Comparison of ENCODE assay signal across 8 cellular contexts in the genomic region with DNA sequence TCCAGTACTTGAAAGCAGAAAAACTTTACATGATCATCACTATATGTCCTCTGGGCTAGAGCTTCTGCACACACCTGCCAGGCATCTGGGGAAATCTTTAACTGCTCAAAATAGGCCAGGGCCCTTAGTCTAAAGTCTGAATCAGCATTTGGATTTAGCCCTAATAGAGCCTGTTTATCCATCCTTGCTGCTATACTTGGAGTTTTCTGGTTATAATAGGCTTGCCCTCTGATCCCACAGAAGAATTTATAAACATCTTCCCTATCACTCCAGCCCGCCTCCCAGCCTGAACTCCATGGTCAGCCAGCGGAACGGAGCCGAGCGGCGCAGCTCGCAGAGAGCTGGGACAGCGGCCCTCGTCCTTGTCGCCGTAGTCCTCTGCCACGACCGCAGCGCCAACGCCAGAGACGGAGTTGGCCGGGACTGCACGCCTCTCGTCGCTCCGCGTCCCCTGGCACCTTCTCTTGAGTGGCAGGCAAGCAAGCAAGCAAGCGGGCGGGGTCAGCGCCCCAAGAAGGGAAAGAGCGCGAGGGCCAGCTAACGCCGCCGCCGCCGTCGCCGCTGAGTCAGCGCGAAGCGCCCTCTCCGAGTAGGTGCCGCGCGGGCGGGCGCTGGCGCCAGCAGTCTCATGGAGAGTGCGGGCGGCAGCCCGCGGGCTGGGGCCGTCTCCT. TPM values are rescaled to one million over a fixed set of nuclear protein-coding genes. Genes with fewer than 3 reads are reported as not detected.
A peak's percentile ranks its signal among the peaks of the same experiment; 100 is the strongest.
DNase-seq lines count a peak whose midpoint lies in the region; ATAC-seq and TF ChIP-seq lines count a peak whose summit lies in the region.

No MANE protein-coding gene starts in this region.

- H3K56ac ChIP-seq in IMR-90 (ENCODE audit: extremely low read depth, insufficient read depth, low read length) = no peak overlapping the region

- H2AFZ ChIP-seq in IMR-90 (replicated peaks; ENCODE audit: low read length, poor library complexity) = peak overlapping the region; percentile 96

- peak overlapping the region; percentile 94 for H3K18ac ChIP-seq in IMR-90 (ENCODE audit: low read depth, low read length)

- no peak overlapping the region for H2AK5ac ChIP-seq in IMR-90 (ENCODE audit: low read depth, low read length)

- H3K4me2 ChIP-seq in IMR-90 (ENCODE audit: low read depth, low read length) = peak overlapping the region; percentile 99

- no peak overlapping the region; the same call in 1 of the 2 replicates for H3K14ac ChIP-seq in IMR-90 (replicated peaks; ENCODE audit: low read depth, low read length)

- H2BK5ac ChIP-seq in IMR-90 (ENCODE audit: low read depth, low read length, poor library complexity, severe bottlenecking) = peak overlapping the region; percentile 75

- H3K9ac ChIP-seq in IMR-90 (ENCODE audit: low read depth, low read length) = peak overlapping the region; percentile 87

- no peak overlapping the region for H2AK9ac ChIP-seq in IMR-90 (replicated peaks; ENCODE audit: low read depth, low read length, poor library complexity)

- no TSS peak for BruUV-seq in IMR-90 (replicated peaks; lab: Mats Ljungman, UMichigan)

- peak overlapping the region; percentile 62 for H4K5ac ChIP-seq in IMR-90 (ENCODE audit: low read depth, low read length)

- peak overlapping the region; percentile 30 to 80; a peak in 1 of 4 replicates for H4K8ac ChIP-seq in IMR-90 (ENCODE audit: low read depth in 2 of 2, low read length in 2 of 2)

- in situ Hi-C loops in IMR-90 (cut with MboI; ENCODE audit: low sequenced_read_pairs) = loop anchor here (10.0 kb wide), 1 partner anchor 59 kb away; no protein-coding TSS in a partner anchor

- H3K9me3 ChIP-seq in IMR-90 (ENCODE audit: control insufficient read depth, insufficient read depth, low read length) (peaks cover 6% of the 10 kb centered on the region), adrenal gland (replicated peaks in 1 of 3) (peaks cover 0 to 10% (median 0%) of the 10 kb centered on the region in 3 donors), upper lobe of left lung (peaks cover 0 to 7% (median 2%) of the 10 kb centered on the region in 4 donors)

- H3K23ac ChIP-seq in IMR-90 (ENCODE audit: low read depth, low read length) = peak overlapping the region; percentile 91

- H3K9me1 ChIP-seq in IMR-90 (ENCODE audit: insufficient read depth, low read length) = peaks cover 3% of the 10 kb centered on the region; the same call in 1 of the 2 replicates

- ATAC-seq in IMR-90 (ENCODE audit: low read depth) (peak; percentile 96), left ventricle myocardium superior (peak; percentile 99), upper lobe of left lung (ENCODE audit: low FRiP score in 2 of 2) (peak; percentile 93 to 98)

- no peak for TF ChIP-seq EP300 in upper lobe of left lung (IDR thresholded peaks at IDR 0.05)

- TF ChIP-seq RAD21 in IMR-90 (IDR thresholded peaks at IDR 0.05; ENCODE audit: low read length) = no peak

- no peak for TF ChIP-seq POLR2A in IMR-90 (IDR thresholded peaks at IDR 0.05; ENCODE audit: low read depth, low read length)
- peak in 1 of 2 donors; percentile 28 for TF ChIP-seq POLR2A in adrenal gland (IDR thresholded peaks at IDR 0.05)
- no peak for TF ChIP-seq POLR2A in upper lobe of left lung (IDR thresholded peaks at IDR 0.05)

- H3K4me1 ChIP-seq in IMR-90 (ENCODE audit: control insufficient read depth, insufficient read depth, low read length) = no peaks in the 10 kb centered on the region
- peaks cover 0 to 3% of the 10 kb centered on the region in 2 donors for H3K4me1 ChIP-seq in adrenal gland (replicated peaks in 1 of 2)
- peaks cover 5 to 15% (median 12%) of the 10 kb centered on the region in 4 donors for H3K4me1 ChIP-seq in upper lobe of left lung

- H3K27me3 ChIP-seq in IMR-90 (ENCODE audit: control insufficient read depth, insufficient read depth, low read length) = no peaks in the 10 kb centered on the region; the same call in 1 of the 2 replicates
- no peaks in the 10 kb centered on the region for H3K27me3 ChIP-seq in adrenal gland
- no peaks in the 10 kb centered on the region for H3K27me3 ChIP-seq in upper lobe of left lung

- no peaks in the 10 kb centered on the region for H3K36me3 ChIP-seq in IMR-90 (ENCODE audit: control insufficient read depth, insufficient read depth, low read length)
- no peaks in the 10 kb centered on the region for H3K36me3 ChIP-seq in adrenal gland (replicated peaks in 1 of 2)
- H3K36me3 ChIP-seq in upper lobe of left lung = no peaks in the 10 kb centered on the region

- H2BK20ac ChIP-seq in IMR-90 (ENCODE audit: low read depth, low read length) = peak overlapping the region; percentile 90; the same call in 1 of the 2 replicates

- H3K27ac ChIP-seq in C4-2B = peak overlapping the region; percentile 42
- peak overlapping the region; percentile 95 for H3K27ac ChIP-seq in IMR-90 (ENCODE audit: insufficient read depth, low read length)
- peak overlapping the region in 3 of 5 donors; percentile 49 to 64 (median 50) for H3K27ac ChIP-seq in adrenal gland
- H3K27ac ChIP-seq in upper lobe of left lung = peak overlapping the region; percentile 58 to 82 (median 78)

- intact Hi-C loops in IMR-90 (cut with micrococcal nuclease) = no loop called here
- intact Hi-C loops in adrenal gland (cut with DNase I) = no loop called here
- intact Hi-C loops in left ventricle myocardium superior (cut with micrococcal nuclease) = no loop called here
- intact Hi-C loops in posterior cingulate gyrus (cut with DNase I) = no loop called here

- peak overlapping the region; percentile 94 for H3K4me3 ChIP-seq in IMR-90 (ENCODE audit: insufficient read depth, low read depth, low read length)
- peak overlapping the region in 2 of 4 donors; percentile 41 to 43 for H3K4me3 ChIP-seq in adrenal gland
- peak overlapping the region; percentile 26 to 52 (median 43) for H3K4me3 ChIP-seq in upper lobe of left lung

- H4K91ac ChIP-seq in IMR-90 (ENCODE audit: insufficient read depth, low read depth, low read length) = peak overlapping the region; percentile 91

- POLR2A ChIA-PET in IMR-90 (lab: Charles Lee; ENCODE audit: unreplicated experiment) = interaction anchor here (0.6 kb wide), 1 partner anchor 869 kb away, joined by 3 read pairs; no protein-coding TSS in a partner anchor

- peak overlapping the region; percentile 83; the same call in 1 of the 3 replicates for H2BK15ac ChIP-seq in IMR-90 (ENCODE audit: low read depth, low read length)

- peak; percentile 67 for DNase-seq in IMR-90
- DNase-seq in SHP77 (lab: John Stamatoyannopoulos, UW) = peak; percentile 83 to 87
- peak; percentile 80 to 90 (median 87) for DNase-seq in adrenal gland
- DNase-seq in left ventricle myocardium superior = peak; percentile 92
- peak; percentile 36 to 94 (median 62) for DNase-seq in posterior cingulate gyrus
- DNase-seq in upper lobe of left lung = peak; percentile 92 to 96
- DNase-seq in SIG-M5 (lab: John Stamatoyannopoulos, UW) = no peak

- 2% methylated on average over 26 of the region's 49 CpGs; no CpG with 5 or more reads in 1 of the 2 experiments for WGBS in IMR-90 (ENCODE audit: extremely low coverage in 2 of 2, insufficient read length in 1 of 2), 2 experiments
- 0 to 2% (median 1%) methylated on average over 12 to 49 of the region's 49 CpGs for WGBS in adrenal gland, 4 donors
- WGBS in upper lobe of left lung, 2 donors = 3 to 5% methylated on average over 35 to 48 of the region's 49 CpGs

- H4K20me1 ChIP-seq in IMR-90 (ENCODE audit: insufficient read depth, low read length) = no peaks in the 10 kb centered on the region

- CTCF ChIA-PET in IMR-90 (lab: Yijun Ruan, JAX) = interaction anchor here (1.0 kb wide), 1 partner anchor 39 kb away, joined by 3 read pairs; no protein-coding TSS in a partner anchor

- H3K79me1 ChIP-seq in IMR-90 (ENCODE audit: low read depth in 1 of 2, low read length in 2 of 2) = no peaks in the 10 kb centered on the region

- peak overlapping the region; percentile 95 for H3K4ac ChIP-seq in IMR-90 (ENCODE audit: low read depth, low read length)

- TF ChIP-seq CTCF in C4-2B (conservative IDR thresholded peaks at IDR 0.05) = peak; percentile 16
- no peak for TF ChIP-seq CTCF in IMR-90 (conservative IDR thresholded peaks at IDR 0.05; ENCODE audit: low read depth, low read length)
- TF ChIP-seq CTCF in adrenal gland (IDR thresholded peaks at IDR 0.05) = peak in 3 of 6 experiments; percentile 17 to 34 (median 28)
- TF ChIP-seq CTCF in upper lobe of left lung (IDR thresholded peaks at IDR 0.05) = peak in 4 of 6 experiments; percentile 12 to 61 (median 31)

- peak overlapping the region; percentile 95 for H2BK120ac ChIP-seq in IMR-90 (ENCODE audit: low read depth, low read length)

- dilution Hi-C loops in IMR-90 (cut with HindIII; ENCODE audit: low sequenced_read_pairs, unreplicated experiment) = no loop called here

TF ChIP-seq in IMR-90, 13 proteins besides CTCF, POLR2A, EP300 and RAD21:
- TF ChIP-seq SMC3 (IDR thresholded peaks at IDR 0.05; ENCODE audit: low read depth, low read length) (no peak), MAFK (IDR thresholded peaks at IDR 0.05; ENCODE audit: low read depth, low read length) (peak; percentile 83), MXI1 (IDR thresholded peaks at IDR 0.05; ENCODE audit: borderline replicate concordance, low read depth, low read length) (no peak), RCOR1 (IDR thresholded peaks at IDR 0.05; ENCODE audit: insufficient replicate concordance, low read length) (no peak), FOS (IDR thresholded peaks at IDR 0.05; ENCODE audit: low read depth, low read length) (0 out of 2 replicates have a peak, but pooled peaks have one; percentile 35)

RNA-seq across cellular contexts. Expression of a gene that starts 25.4 kb away (rescaled TPM):
- total RNA-seq in IMR-90 (2012; rRNA removed) (not detected in 2 replicates), adrenal gland (1 to 10 TPM in 1 of 8 donors, under 1 TPM in 4, not detected in 3; 0.46 to 1.0 (median 0.83) TPM), left ventricle myocardium superior (9.5 TPM), upper lobe of left lung (under 1 TPM in 2 of 6 donors, not detected in 4; 0.47 to 0.54 TPM)
- polyA plus RNA-seq in IMR-90 (2012; rRNA removed) (not detected in 2 replicates), adrenal gland (10 to 100 TPM in 1 of 3 donors, 1 to 10 TPM in 1, not detected in 1; 3.2 to 15.1 TPM)
- not detected in 2 replicates for polyA plus RNA-seq in IMR-90 (2012; cell fraction: cytosol; rRNA removed)
- not detected in 2 replicates for polyA plus RNA-seq in IMR-90 (2012; cell fraction: nucleus; rRNA removed; ENCODE audit: low replicate concordance)

Comparison
In these comparisons a context has a peak if more than half of its experiments do, and no peak if none do; other contexts are left out.
1. H3K27ac ChIP-seq: peak in every context shown above with its lines; median percentile 95 in IMR-90; 78 in upper lobe of left lung; 50 in adrenal gland; 42 in C4-2B.